In the genomic region with DNA sequence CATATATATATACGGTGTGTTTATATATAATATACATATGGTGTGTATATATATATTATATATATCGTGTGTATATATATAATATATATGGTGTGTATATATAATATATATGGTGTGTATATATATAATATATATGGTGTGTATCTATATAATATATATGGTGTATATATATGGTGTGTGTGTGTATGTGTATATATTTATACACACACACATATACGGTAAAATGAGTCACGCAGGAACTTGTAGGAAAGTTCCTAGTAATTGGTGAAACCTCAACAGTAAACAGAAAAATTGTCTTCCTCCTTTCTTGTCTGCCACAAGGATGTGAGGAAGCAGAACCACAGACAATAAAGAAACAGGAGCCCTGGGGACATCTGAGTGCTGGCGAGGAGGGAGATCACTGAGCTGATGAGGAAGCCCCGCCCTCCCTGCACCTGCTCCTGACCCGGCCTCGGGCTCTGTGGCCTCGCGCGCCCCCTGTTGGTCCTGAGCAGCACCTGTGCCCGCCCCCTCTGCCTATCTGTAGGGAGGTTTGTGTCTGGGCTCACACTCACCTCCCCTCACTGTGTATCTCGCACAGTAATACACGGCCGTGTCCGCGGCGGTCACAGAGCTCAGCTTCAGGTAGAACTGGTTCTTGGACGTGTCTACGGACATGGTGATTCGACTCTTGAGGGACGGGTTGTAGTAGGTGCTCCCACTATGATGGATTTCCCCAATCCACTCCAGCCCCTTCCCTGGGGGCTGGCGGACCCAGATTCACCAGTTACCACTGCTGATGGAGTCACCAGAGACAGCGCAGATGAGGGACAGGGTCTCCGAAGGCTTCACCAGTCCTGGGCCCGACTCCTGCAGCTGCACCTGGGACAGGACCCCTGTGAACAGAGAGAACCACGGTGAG, we compare ENCODE assay signal across 8 cellular contexts.
A peak's percentile ranks its signal among the peaks of the same experiment; 100 is the strongest.
DNase-seq lines count a peak whose midpoint lies in the region; ATAC-seq, FAIRE-seq and TF ChIP-seq lines count a peak whose summit lies in the region.

No MANE protein-coding gene starts in this region.

- no peaks in the 10 kb centered on the region for H3K36me3 ChIP-seq in OCI-LY1 (ENCODE audit: insufficient read depth, low read length)
- H3K36me3 ChIP-seq in small intestine (ENCODE audit: control insufficient read depth in 2 of 2, insufficient read depth in 2 of 2, low read length in 2 of 2), result no peaks in the 10 kb centered on the region

- H3K9ac ChIP-seq in OCI-LY1 (ENCODE audit: low read length), result no peak overlapping the region

- peaks cover 32% of the 10 kb centered on the region for H3K27me3 ChIP-seq in CD4-positive, alpha-beta T cell (ENCODE audit: control insufficient read depth, insufficient read depth, low read length)
- H3K27me3 ChIP-seq in OCI-LY1 (ENCODE audit: insufficient read depth, low read length), result no peaks in the 10 kb centered on the region
- peaks cover 0 to 2% of the 10 kb centered on the region in 2 donors for H3K27me3 ChIP-seq in small intestine (ENCODE audit: control insufficient read depth in 2 of 2, insufficient read depth in 2 of 2, low read length in 2 of 2)

- no peak overlapping the region for H3K4me2 ChIP-seq in OCI-LY1 (ENCODE audit: low read length)

- H3K4me3 Mint-ChIP-seq in CD4-positive, alpha-beta T cell, result no peak overlapping the region
- H3K4me3 Mint-ChIP-seq in activated T-cell treated with anti-CD3 and anti-CD28 coated beads, Interleukin-2, amount 50 U/mL, for 4 hours, result no peak overlapping the region

- CTCF ChIA-PET in CD4-positive, alpha-beta T cell (lab: Charles Lee), result interaction anchor here (0.6 to 2.9 kb wide), 6 partner anchors 9 to 41 kb away, joined by 3 to 14 read pairs (median 4); no protein-coding TSS in a partner anchor

- no peaks in the 10 kb centered on the region for H3K9me2 ChIP-seq in OCI-LY1 (ENCODE audit: low read depth, low read length)

- no peaks in the 10 kb centered on the region for H3K9me3 ChIP-seq in CD4-positive, alpha-beta T cell (ENCODE audit: control insufficient read depth, low read length)
- H3K9me3 ChIP-seq in OCI-LY1 (ENCODE audit: low read length) (no peaks in the 10 kb centered on the region), small intestine (ENCODE audit: control insufficient read depth, low read depth) (no peaks in the 10 kb centered on the region)

- no peaks in the 10 kb centered on the region for H3K4me1 Mint-ChIP-seq in CD4-positive, alpha-beta T cell (ENCODE audit: low read depth)
- H3K4me1 Mint-ChIP-seq in activated T-cell treated with anti-CD3 and anti-CD28 coated beads, Interleukin-2, amount 50 U/mL, for 4 hours (ENCODE audit: low read depth), result no peaks in the 10 kb centered on the region

- POLR2A ChIA-PET in CD4-positive, alpha-beta T cell (lab: Charles Lee), result no interaction called here

- in situ Hi-C loops in ACHN (cut with HindIII; ENCODE audit: low pct_ligation_motif_present, low pct_unique_long_range_greater_than_20kb, low sequenced_read_pairs), result no loop called here

- no peak overlapping the region for H3K27ac ChIP-seq in CD4-positive, alpha-beta T cell (ENCODE audit: low read depth, low read length)
- no peak overlapping the region for H3K27ac ChIP-seq in OCI-LY1 (ENCODE audit: low read depth, low read length, poor library complexity, severe bottlenecking)
- H3K27ac ChIP-seq in small intestine (ENCODE audit: low read depth in 1 of 2, low read length in 1 of 2), result no peak overlapping the region

- no peaks in the 10 kb centered on the region for H3K79me2 ChIP-seq in OCI-LY1 (ENCODE audit: insufficient read depth, low read length)

- H4K20me1 ChIP-seq in OCI-LY1 (ENCODE audit: insufficient read depth, low read length), result no peaks in the 10 kb centered on the region

- H3K9me3 Mint-ChIP-seq in CD4-positive, alpha-beta T cell, result no peaks in the 10 kb centered on the region
- no peaks in the 10 kb centered on the region for H3K9me3 Mint-ChIP-seq in activated T-cell treated with anti-CD3 and anti-CD28 coated beads, Interleukin-2, amount 50 U/mL, for 4 hours

- FAIRE-seq in small intestine (lab: Jason Lieb, UNC), result no peak

- peaks cover 79% of the 10 kb centered on the region for H3K27me3 Mint-ChIP-seq in CD4-positive, alpha-beta T cell
- peaks cover 57% of the 10 kb centered on the region for H3K27me3 Mint-ChIP-seq in activated T-cell treated with anti-CD3 and anti-CD28 coated beads, Interleukin-2, amount 50 U/mL, for 4 hours (ENCODE audit: low read depth)

- no peak overlapping the region for H2AFZ ChIP-seq in OCI-LY1 (ENCODE audit: low read length)

- ATAC-seq in CD4-positive, alpha-beta T cell (ENCODE audit: poor library complexity), result peak; percentile 100
- peak; percentile 72 for ATAC-seq in GM21576 (IDR thresholded peaks at IDR 0.05; ENCODE audit: unreplicated experiment)
- ATAC-seq in activated T-cell treated with anti-CD3 and anti-CD28 coated beads, Interleukin-2, amount 50 U/mL, for 4 hours, result peak; percentile 99 to 100
- no peak for ATAC-seq in GM21515 (IDR thresholded peaks at IDR 0.05; ENCODE audit: unreplicated experiment)
- no peak for ATAC-seq in HG03565 (IDR thresholded peaks at IDR 0.05; ENCODE audit: unreplicated experiment)

- intact Hi-C loops in CD4-positive, alpha-beta T cell (cut with DNase I, micrococcal nuclease), result loop anchor here in 1 of 2 experiments (2.0 kb wide), 1 partner anchor 19 kb away; no protein-coding TSS in a partner anchor

- no peaks in the 10 kb centered on the region for H3K36me3 Mint-ChIP-seq in CD4-positive, alpha-beta T cell (ENCODE audit: low read depth)
- H3K36me3 Mint-ChIP-seq in activated T-cell treated with anti-CD3 and anti-CD28 coated beads, Interleukin-2, amount 50 U/mL, for 4 hours (ENCODE audit: insufficient read depth), result no peaks in the 10 kb centered on the region

- H3K4me1 ChIP-seq in OCI-LY1 (ENCODE audit: insufficient read depth, low read length, severe bottlenecking), result no peaks in the 10 kb centered on the region
- no peaks in the 10 kb centered on the region for H3K4me1 ChIP-seq in small intestine (ENCODE audit: control insufficient read depth in 2 of 2, insufficient read depth in 1 of 2, low read depth in 1 of 2, low read length in 1 of 2)

- DNase-seq in CD4-positive, alpha-beta T cell, result peak; percentile 73 to 85 (median 76)
- peak; percentile 79 for DNase-seq in activated T-cell treated with anti-CD3 and anti-CD28 coated beads, Interleukin-2, amount 50 U/mL, for 4 hours
- DNase-seq in small intestine (peak; percentile 43), ACHN (no peak)

- no peak overlapping the region for H3K4me3 ChIP-seq in OCI-LY1 (ENCODE audit: low read depth, low read length, poor library complexity, severe bottlenecking)
- no peak overlapping the region for H3K4me3 ChIP-seq in small intestine (ENCODE audit: low read depth in 1 of 2, low read length in 2 of 2)

- no peak overlapping the region for H3K27ac Mint-ChIP-seq in CD4-positive, alpha-beta T cell

- 48 to 56% (median 53%) methylated on average over 27 of the region's 27 CpGs for WGBS in small intestine, 3 donors

- H3F3A ChIP-seq in OCI-LY1 (ENCODE audit: insufficient read depth, low read length), result no peaks in the 10 kb centered on the region

- peak; percentile 61 for TF ChIP-seq CTCF in CD4-positive, alpha-beta T cell (IDR thresholded peaks at IDR 0.05)
- TF ChIP-seq CTCF in OCI-LY1 (IDR thresholded peaks at IDR 0.05; ENCODE audit: low read length), result peak; percentile 87

Comparison
In these comparisons a context has a peak if more than half of its experiments do, and no peak if none do; other contexts are left out.
1. ATAC-seq: peak in CD4-positive, alpha-beta T cell (single experiment), GM21576 (single experiment) and activated T-cell treated with anti-CD3 and anti-CD28 coated beads, Interleukin-2, amount 50 U/mL, for 4 hours (2 of 2); none in GM21515 (single experiment) and HG03565 (single experiment).